Comparison of ENCODE assay signal across 5 cellular contexts in genomic region chr3:89570465-89570864, GRCh38.
"Had no signal": no experiment of that assay in that cellular context is flagged by ENCODE, and none has a peak within 500 bp of the region (broad histone marks: within the 10 kb centered on the region; RNA-seq: fewer than 3 reads in every experiment).

No MANE protein-coding gene starts in this region.

- H2AFZ ChIP-seq: GM23338 had no signal

- DNase-seq: H7, HCEC 1CT had no signal

- H3K27ac ChIP-seq: HL-60 had no signal

- ATAC-seq: GM23338, HepG2 had no signal

- H3K4me2 ChIP-seq: GM23338 had no signal

- H3K4me3 ChIP-seq: GM23338 had no signal
